8 cellular contexts compared by ENCODE assay signal in genomic region chr12:104699489-104700194, GRCh38.
DNase-seq lines count a peak whose midpoint lies in the region; ATAC-seq and TF ChIP-seq lines count a peak whose summit lies in the region.

No MANE protein-coding gene starts in this region.

- DNase-seq in GM13976 (ENCODE audit: low spot score) (peak; percentile 52), fibroblast of the aortic adventitia (ENCODE audit: low read depth) (peak; percentile 71), NCI-H526 (lab: John Stamatoyannopoulos, UW) (no peak), lower leg skin (ENCODE audit: low spot score in 2 of 2) (no peak), DMS153 treated with DMSO at 0.1 percent for 48 hours (lab: John Stamatoyannopoulos, UW; ENCODE audit: unreplicated experiment) (no peak), NCI-H1930 (lab: John Stamatoyannopoulos, UW) (no peak)

- TF ChIP-seq CTCF in GM13976 (IDR thresholded peaks at IDR 0.05; ENCODE audit: borderline replicate concordance, control extremely low read depth, extremely low read depth, insufficient read depth, missing control alignments) (peak; percentile 6), fibroblast of the aortic adventitia (IDR thresholded peaks at IDR 0.05; ENCODE audit: insufficient read depth, low read length) (no peak), lower leg skin (IDR thresholded peaks at IDR 0.05) (no peak)

- intact Hi-C loops in lower leg skin (cut with DNase I; ENCODE audit: low total_unique reads), result no loop called here

- H3K4me3 ChIP-seq in fibroblast of the aortic adventitia (ENCODE audit: low read depth, low read length) (no peak overlapping the region), lower leg skin (ENCODE audit: low read depth, poor library complexity, severe bottlenecking) (no peak overlapping the region)

- WGBS in lower leg skin, 2 donors, result 80 to 85% methylated on average over 5 of the region's 5 CpGs

- peak; percentile 61 for ATAC-seq in GM19468 (IDR thresholded peaks at IDR 0.05; ENCODE audit: extremely low read depth, unreplicated experiment)
- peak; percentile 57 for ATAC-seq in HG03460 (IDR thresholded peaks at IDR 0.05; ENCODE audit: unreplicated experiment)

- no peak for TF ChIP-seq POLR2A in lower leg skin (IDR thresholded peaks at IDR 0.05)

- in situ Hi-C loops in GM13976 (cut with MboI; ENCODE audit: low sequenced_read_pairs, unreplicated experiment), result loop anchor here (25.0 kb wide), 1 partner anchor 363 kb away; no protein-coding TSS in a partner anchor

Comparison
In these comparisons a context has a peak if more than half of its experiments do, and no peak if none do; other contexts are left out.
1. DNase-seq: peak in GM13976 (single experiment) and fibroblast of the aortic adventitia (single experiment); none in NCI-H526 (0 of 2), lower leg skin (0 of 2), DMS153 treated with DMSO at 0.1 percent for 48 hours (single experiment) and NCI-H1930 (0 of 2).